ENCODE assay signal across 14 cellular contexts in genomic region chr12:94053676-94054075, GRCh38.
DNase-seq lines count a peak whose midpoint lies in the region; ATAC-seq, FAIRE-seq and TF ChIP-seq lines count a peak whose summit lies in the region.
"Had no signal": no experiment of that assay in that cellular context is flagged by ENCODE, and none has a peak within 500 bp of the region (broad histone marks: within the 10 kb centered on the region; RNA-seq: fewer than 3 reads in every experiment).

No MANE protein-coding gene starts in this region.

- H3K9me3 ChIP-seq in mucosa of rectum (ENCODE audit: control insufficient read depth in 2 of 2, low read length in 2 of 2): no peaks in the 10 kb centered on the region

- peak; percentile 73 for DNase-seq in NCI-H69 (lab: John Stamatoyannopoulos, UW)
- DNase-seq in kidney tubule cell (ENCODE audit: low spot score): peak; percentile 7
- no peak for DNase-seq in ecto neural progenitor cell (ENCODE audit: low spot score)
- no peak for DNase-seq in activated CD4-positive, alpha-beta T cell treated with anti-CD3 and anti-CD28 coated beads, Interleukin-2, amount 10 ng/mL, durations not matched to agents 7 days and 5 days
- DNase-seq: ACHN; CD4-positive, CD25-positive, alpha-beta regulatory T cell; GOT3; HFFc6 had no signal

- ATAC-seq in GM19463 (IDR thresholded peaks at IDR 0.05; ENCODE audit: unreplicated experiment) (no peak), GM18505 (IDR thresholded peaks at IDR 0.05; ENCODE audit: unreplicated experiment) (no peak)

- H3K27me3 Mint-ChIP-seq in activated CD4-positive, alpha-beta T cell treated with anti-CD3 and anti-CD28 coated beads, Interleukin-2, amount 10 ng/mL, durations not matched to agents 7 days and 5 days: peaks cover 4% of the 10 kb centered on the region

- H3K4me1 ChIP-seq in mucosa of rectum (ENCODE audit: control insufficient read depth in 2 of 2, insufficient read depth in 2 of 2, low read length in 2 of 2): peaks cover 14 to 19% of the 10 kb centered on the region in 2 donors
- H3K4me1 ChIP-seq: BLaER1 treated with 17β-estradiol and CSF1 and Interleukin-3, amounts not matched to agents 10 nM and 100 nM had no signal

- no peak overlapping the region for H3K9ac ChIP-seq in mucosa of rectum (ENCODE audit: low read depth in 1 of 2, low read length in 2 of 2)
- H3K9ac ChIP-seq: BLaER1 treated with 17β-estradiol and CSF1 and Interleukin-3, amounts not matched to agents 10 nM and 100 nM had no signal

- H3K27ac Mint-ChIP-seq in activated CD4-positive, alpha-beta T cell treated with anti-CD3 and anti-CD28 coated beads, Interleukin-2, amount 10 ng/mL, durations not matched to agents 7 days and 5 days: no peak overlapping the region
- H3K27ac Mint-ChIP-seq: CD4-positive, CD25-positive, alpha-beta regulatory T cell; HFFc6 had no signal

- CTCF ChIA-PET in activated CD4-positive, alpha-beta T cell treated with anti-CD3 and anti-CD28 coated beads, Interleukin-2, amount 10 ng/mL, durations not matched to agents 7 days and 5 days (lab: Charles Lee): no interaction called here

- no peaks in the 10 kb centered on the region for H3K4me1 Mint-ChIP-seq in activated CD4-positive, alpha-beta T cell treated with anti-CD3 and anti-CD28 coated beads, Interleukin-2, amount 10 ng/mL, durations not matched to agents 7 days and 5 days

- peak overlapping the region; percentile 58 to 76 for H3K27ac ChIP-seq in mucosa of rectum (ENCODE audit: low read depth in 2 of 2, low read length in 2 of 2)
- H3K27ac ChIP-seq: BLaER1 treated with 17β-estradiol and CSF1 and Interleukin-3, amounts not matched to agents 10 nM and 100 nM had no signal

- H3K27me3 ChIP-seq in mucosa of rectum (ENCODE audit: control insufficient read depth in 2 of 2, insufficient read depth in 2 of 2, low read length in 2 of 2): no peaks in the 10 kb centered on the region
- H3K27me3 ChIP-seq: BLaER1 treated with 17β-estradiol and CSF1 and Interleukin-3, amounts not matched to agents 10 nM and 100 nM had no signal

- H3K4me3 Mint-ChIP-seq in activated CD4-positive, alpha-beta T cell treated with anti-CD3 and anti-CD28 coated beads, Interleukin-2, amount 10 ng/mL, durations not matched to agents 7 days and 5 days: no peak overlapping the region
- H3K4me3 Mint-ChIP-seq: CD4-positive, CD25-positive, alpha-beta regulatory T cell; HFFc6 had no signal

- H3K9me3 Mint-ChIP-seq in activated CD4-positive, alpha-beta T cell treated with anti-CD3 and anti-CD28 coated beads, Interleukin-2, amount 10 ng/mL, durations not matched to agents 7 days and 5 days: peaks cover 9% of the 10 kb centered on the region
- H3K9me3 Mint-ChIP-seq: HFFc6 had no signal

- no peak for TF ChIP-seq POLR2A in GM18505 (IDR thresholded peaks at IDR 0.05; ENCODE audit: borderline replicate concordance, extremely low read depth, insufficient read depth, insufficient read length)

- no peaks in the 10 kb centered on the region for H3K36me3 Mint-ChIP-seq in activated CD4-positive, alpha-beta T cell treated with anti-CD3 and anti-CD28 coated beads, Interleukin-2, amount 10 ng/mL, durations not matched to agents 7 days and 5 days (ENCODE audit: low read depth)

- POLR2A ChIA-PET in activated CD4-positive, alpha-beta T cell treated with anti-CD3 and anti-CD28 coated beads, Interleukin-2, amount 10 ng/mL, durations not matched to agents 7 days and 5 days (lab: Charles Lee): no interaction called here

- no peak overlapping the region for H3K4me3 ChIP-seq in mucosa of rectum (ENCODE audit: low read length in 2 of 2)
- H3K4me3 ChIP-seq: BLaER1 treated with 17β-estradiol and CSF1 and Interleukin-3, amounts not matched to agents 10 nM and 100 nM had no signal

- peak; percentile 5 for FAIRE-seq in colon (lab: Jason Lieb, UNC)
- FAIRE-seq: GM18507 had no signal

- no peaks in the 10 kb centered on the region for H3K36me3 ChIP-seq in mucosa of rectum (ENCODE audit: control insufficient read depth in 2 of 2, insufficient read depth in 2 of 2, low read length in 2 of 2)
- H3K36me3 ChIP-seq: BLaER1 treated with 17β-estradiol and CSF1 and Interleukin-3, amounts not matched to agents 10 nM and 100 nM had no signal

Comparison
In these comparisons a context has a peak if more than half of its experiments do, and no peak if none do; other contexts are left out.
1. DNase-seq: peak in NCI-H69 (single experiment) and kidney tubule cell (single experiment); none in ecto neural progenitor cell (single experiment) and activated CD4-positive, alpha-beta T cell treated with anti-CD3 and anti-CD28 coated beads, Interleukin-2, amount 10 ng/mL, durations not matched to agents 7 days and 5 days (single experiment).